In genomic region chr3:70556056-70556455, GRCh38 we compare ENCODE assay signal across 17 cellular contexts.
DNase-seq lines count a peak whose midpoint lies in the region; ATAC-seq, FAIRE-seq and TF ChIP-seq lines count a peak whose summit lies in the region.
"Had no signal": no experiment of that assay in that cellular context is flagged by ENCODE, and none has a peak within 500 bp of the region (broad histone marks: within the 10 kb centered on the region; RNA-seq: fewer than 3 reads in every experiment).

No MANE protein-coding gene starts in this region.

- H3K4me1 ChIP-seq in RWPE2 (ENCODE audit: insufficient read depth, poor library complexity, severe bottlenecking) (no peaks in the 10 kb centered on the region), HepG2 (ENCODE audit: insufficient read depth, low read length) (no peaks in the 10 kb centered on the region)
- H3K4me1 ChIP-seq: SJCRH30 had no signal

- in situ Hi-C loops in HepG2 (cut with HindIII; ENCODE audit: extremely low pct_ligation_motif_present, low pct_unique_long_range_greater_than_20kb), result no loop called here

- H3K27me3 ChIP-seq in RWPE2 (ENCODE audit: insufficient read depth, poor library complexity, severe bottlenecking) (peaks cover 16% of the 10 kb centered on the region), HepG2 (ENCODE audit: control insufficient read depth in 1 of 2, insufficient read depth in 2 of 2, low read length in 2 of 2) (no peaks in the 10 kb centered on the region)
- H3K27me3 ChIP-seq: SJCRH30 had no signal

- H2AFZ ChIP-seq in HepG2 (ENCODE audit: low read length), result no peak overlapping the region

- H3K27ac ChIP-seq in RWPE2 (ENCODE audit: poor library complexity, severe bottlenecking), result no peak overlapping the region
- no peak overlapping the region for H3K27ac ChIP-seq in HepG2 (ENCODE audit: extremely low read length, insufficient read depth, low read length)
- H3K27ac ChIP-seq: C4-2B, SJCRH30 had no signal

- CTCF ChIA-PET in HepG2 (lab: Yijun Ruan, JAX; ENCODE audit: low intra/inter-chr PET ratio, low total read pairs), result no interaction called here

- no peak for TF ChIP-seq CTCF in RWPE2 (IDR thresholded peaks at IDR 0.05; ENCODE audit: poor library complexity, severe bottlenecking)
- TF ChIP-seq CTCF in epithelial cell of esophagus (IDR thresholded peaks at IDR 0.05; ENCODE audit: insufficient read depth, low read depth, low read length, missing control alignments), result no peak
- TF ChIP-seq CTCF in HepG2 (CRISPR knock-in tag; IDR thresholded peaks at IDR 0.05), result no peak

- H3K9ac ChIP-seq in HepG2 (ENCODE audit: insufficient read depth, low read depth, low read length), result no peak overlapping the region

- no peaks in the 10 kb centered on the region for H4K20me1 ChIP-seq in HepG2 (ENCODE audit: insufficient read depth, low read length)

- POLR2A ChIA-PET in HepG2 (lab: Yijun Ruan, JAX), result no interaction called here

- no peaks in the 10 kb centered on the region for H3K79me2 ChIP-seq in HepG2 (ENCODE audit: insufficient read depth, low read length)

- DNase-seq in RWPE2 (ENCODE audit: low spot score), result no peak
- DNase-seq in epithelial cell of esophagus (ENCODE audit: low read depth), result peak; percentile 67
- peak; percentile 36 for DNase-seq in kidney tubule cell (ENCODE audit: low spot score)
- no peak for DNase-seq in mucosa of gallbladder (ENCODE audit: low spot score)
- DNase-seq in activated effector memory CD4-positive, alpha-beta T cell treated with anti-CD3 and anti-CD28 coated beads, Interleukin-2, amount 50 U/mL, for 16 hours, result no peak
- DNase-seq in iPS-NIHi11 (ENCODE audit: low spot score), result no peak
- DNase-seq in HepG2 (ENCODE audit: low spot score), result no peak
- DNase-seq: ACHN, DMS79, H9, NCI-H1048, NCI-H1436, NCI-H1930, NCI-H345, NCI-H526, SJCRH30 had no signal

- BruUV-seq in HepG2 (replicated peaks; lab: Mats Ljungman, UMichigan), result no TSS peak

- no peak for TF ChIP-seq POLR2A in HepG2 (IDR thresholded peaks at IDR 0.05; ENCODE audit: insufficient read depth in 1 of 2, low read depth in 2 of 2, low read length in 2 of 2)

- TF ChIP-seq EP300 in HepG2 (IDR thresholded peaks at IDR 0.05; ENCODE audit: low read depth in 2 of 2, low read length in 2 of 2) (no peak), HepG2 (CRISPR knock-in tag; IDR thresholded peaks at IDR 0.05; ENCODE audit: borderline replicate concordance) (no peak)

- no peak for FAIRE-seq in HepG2 (lab: Jason Lieb, UNC)

- H3K9me3 ChIP-seq in RWPE2 (ENCODE audit: severe bottlenecking) (no peaks in the 10 kb centered on the region), HepG2 (ENCODE audit: low read length) (no peaks in the 10 kb centered on the region)
- H3K9me3 ChIP-seq: SJCRH30 had no signal

- no peak overlapping the region for H3K4me2 ChIP-seq in HepG2 (ENCODE audit: low read depth, low read length)

- 30% methylated on average over 3 of the region's 3 CpGs for WGBS in HepG2 (ENCODE audit: low lambda C conversion rate)

- peak; percentile 35; the same call in 2 of the 3 replicates for ATAC-seq in RWPE2 (ENCODE audit: low read depth)
- no peak for ATAC-seq in HepG2

- no peak for TF ChIP-seq RAD21 in HepG2 (CRISPR knock-in tag; IDR thresholded peaks at IDR 0.05)

- H3K4me3 ChIP-seq in RWPE2 (ENCODE audit: severe bottlenecking) (no peak overlapping the region), epithelial cell of esophagus (ENCODE audit: low read length) (no peak overlapping the region), HepG2 (replicated peaks in 1 of 3; ENCODE audit: insufficient read depth in 1 of 3, low read depth in 2 of 3, low read length in 3 of 3) (no peak overlapping the region)
- H3K4me3 ChIP-seq: SJCRH30 had no signal

- no peaks in the 10 kb centered on the region for H3K36me3 ChIP-seq in RWPE2 (ENCODE audit: low read depth)
- no peaks in the 10 kb centered on the region for H3K36me3 ChIP-seq in HepG2 (replicated peaks in 1 of 2; ENCODE audit: control insufficient read depth in 1 of 2, insufficient read depth in 2 of 2, low read length in 2 of 2)
- H3K36me3 ChIP-seq: SJCRH30 had no signal

- intact Hi-C loops in HepG2 (cut with micrococcal nuclease; ENCODE audit: unreplicated experiment), result no loop called here

TF ChIP-seq in HepG2, 621 proteins besides CTCF, POLR2A, EP300 and RAD21:
- no peak for TF ChIP-seq TERF1 (CRISPR knock-in tag; IDR thresholded peaks at IDR 0.05)
- TF ChIP-seq, protein P1, sequence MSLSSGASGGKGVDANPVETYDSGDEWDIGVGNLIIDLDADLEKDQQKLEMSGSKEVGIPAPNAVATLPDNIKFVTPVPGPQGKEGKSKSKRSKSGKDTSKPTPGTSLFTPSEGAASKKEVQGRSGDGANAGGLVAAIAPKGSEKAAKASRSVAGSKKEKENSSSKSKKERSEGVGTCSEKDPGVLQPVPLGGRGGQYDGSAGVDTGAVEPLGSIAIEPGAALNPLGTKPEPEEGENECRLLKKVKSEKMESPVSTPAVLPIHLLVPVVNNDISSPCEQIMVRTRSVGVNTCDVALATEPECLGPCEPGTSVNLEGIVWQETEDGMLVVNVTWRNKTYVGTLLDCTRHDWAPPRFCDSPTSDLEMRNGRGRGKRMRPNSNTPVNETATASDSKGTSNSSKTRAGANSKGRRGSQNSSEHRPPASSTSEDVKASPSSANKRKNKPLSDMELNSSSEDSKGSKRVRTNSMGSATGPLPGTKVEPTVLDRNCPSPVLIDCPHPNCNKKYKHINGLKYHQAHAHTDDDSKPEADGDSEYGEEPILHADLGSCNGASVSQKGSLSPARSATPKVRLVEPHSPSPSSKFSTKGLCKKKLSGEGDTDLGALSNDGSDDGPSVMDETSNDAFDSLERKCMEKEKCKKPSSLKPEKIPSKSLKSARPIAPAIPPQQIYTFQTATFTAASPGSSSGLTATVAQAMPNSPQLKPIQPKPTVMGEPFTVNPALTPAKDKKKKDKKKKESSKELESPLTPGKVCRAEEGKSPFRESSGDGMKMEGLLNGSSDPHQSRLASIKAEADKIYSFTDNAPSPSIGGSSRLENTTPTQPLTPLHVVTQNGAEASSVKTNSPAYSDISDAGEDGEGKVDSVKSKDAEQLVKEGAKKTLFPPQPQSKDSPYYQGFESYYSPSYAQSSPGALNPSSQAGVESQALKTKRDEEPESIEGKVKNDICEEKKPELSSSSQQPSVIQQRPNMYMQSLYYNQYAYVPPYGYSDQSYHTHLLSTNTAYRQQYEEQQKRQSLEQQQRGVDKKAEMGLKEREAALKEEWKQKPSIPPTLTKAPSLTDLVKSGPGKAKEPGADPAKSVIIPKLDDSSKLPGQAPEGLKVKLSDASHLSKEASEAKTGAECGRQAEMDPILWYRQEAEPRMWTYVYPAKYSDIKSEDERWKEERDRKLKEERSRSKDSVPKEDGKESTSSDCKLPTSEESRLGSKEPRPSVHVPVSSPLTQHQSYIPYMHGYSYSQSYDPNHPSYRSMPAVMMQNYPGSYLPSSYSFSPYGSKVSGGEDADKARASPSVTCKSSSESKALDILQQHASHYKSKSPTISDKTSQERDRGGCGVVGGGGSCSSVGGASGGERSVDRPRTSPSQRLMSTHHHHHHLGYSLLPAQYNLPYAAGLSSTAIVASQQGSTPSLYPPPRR (CRISPR knock-in tag; IDR thresholded peaks at IDR 0.05; ENCODE audit: borderline replicate concordance), result no peak
- no peak for TF ChIP-seq PRPF4 (IDR thresholded peaks at IDR 0.05; ENCODE audit: low read depth, low read length, poor library complexity, severe bottlenecking)
- no peak for TF ChIP-seq ZFP41 (CRISPR knock-in tag; IDR thresholded peaks at IDR 0.05; ENCODE audit: borderline replicate concordance)

Comparison
In these comparisons a context has a peak if more than half of its experiments do, and no peak if none do; other contexts are left out.
1. DNase-seq: peak in epithelial cell of esophagus (single experiment) and kidney tubule cell (single experiment); none in RWPE2 (single experiment), mucosa of gallbladder (single experiment), activated effector memory CD4-positive, alpha-beta T cell treated with anti-CD3 and anti-CD28 coated beads, Interleukin-2, amount 50 U/mL, for 16 hours (single experiment), iPS-NIHi11 (single experiment) and HepG2 (single experiment).